ENCODE assay signal across 8 cellular contexts in the genomic region with DNA sequence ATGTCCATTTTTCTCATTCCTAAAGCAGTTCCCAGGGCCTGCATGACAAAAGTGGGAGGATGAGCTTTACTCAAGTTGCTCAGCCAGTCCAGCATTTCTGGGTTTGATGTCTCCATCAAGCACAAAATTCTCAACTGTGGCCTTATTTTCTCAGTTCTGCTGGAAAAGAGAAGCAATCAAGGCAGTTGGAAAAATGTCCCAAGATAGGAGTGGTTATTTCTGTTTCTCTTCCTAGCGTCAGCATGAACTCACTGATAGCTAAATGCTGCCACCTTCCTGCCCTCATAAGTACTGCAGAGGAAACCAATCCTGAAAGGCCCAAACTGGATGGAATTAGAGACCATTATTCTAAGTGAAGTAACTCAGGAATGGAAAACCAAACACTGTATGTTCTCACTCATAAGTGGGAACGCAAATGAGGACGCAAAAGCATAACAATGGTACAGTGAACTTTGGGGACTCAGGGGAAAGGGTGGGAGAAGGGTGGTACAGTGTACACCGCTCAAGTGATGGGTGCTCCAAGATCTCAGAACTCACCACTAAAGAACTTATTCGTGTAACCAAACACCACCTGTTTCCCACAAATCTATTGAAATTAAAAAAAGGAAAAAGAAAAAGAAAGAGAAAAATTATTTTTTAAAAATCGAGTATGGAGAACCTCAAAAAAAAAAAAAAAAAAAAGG. TPM values are rescaled to one million over a fixed set of nuclear protein-coding genes. Genes with fewer than 3 reads are reported as not detected.
DNase-seq lines count a peak whose midpoint lies in the region; ATAC-seq lines count a peak whose summit lies in the region.

No MANE protein-coding gene starts in this region.

- H3K9me3 Mint-ChIP-seq in central memory CD8-positive, alpha-beta T cell: no peaks in the 10 kb centered on the region

- H3K27me3 Mint-ChIP-seq in central memory CD8-positive, alpha-beta T cell: no peaks in the 10 kb centered on the region

- H3K4me1 Mint-ChIP-seq in central memory CD8-positive, alpha-beta T cell: peaks cover 6% of the 10 kb centered on the region

- intact Hi-C loops in left colon (cut with DNase I, micrococcal nuclease): loop anchor here in 1 of 2 donors (5.0 kb wide), 1 partner anchor 288 kb away; no protein-coding TSS in a partner anchor

- H3K36me3 Mint-ChIP-seq in central memory CD8-positive, alpha-beta T cell (ENCODE audit: insufficient read depth): no peaks in the 10 kb centered on the region

- peak; percentile 59 for DNase-seq in AG20443 (ENCODE audit: low spot score)
- DNase-seq in NCI-H2196 (lab: John Stamatoyannopoulos, UW; ENCODE audit: unreplicated experiment): peak; percentile 21
- peak; percentile 57 for DNase-seq in activated CD4-positive, CD25-positive, alpha-beta regulatory T cell treated with anti-CD3 and anti-CD28 coated beads, Interleukin-2, amount 50 U/mL, for 72 hours
- peak; percentile 29 for DNase-seq in central memory CD8-positive, alpha-beta T cell (ENCODE audit: low spot score in 2 of 2)
- DNase-seq in left colon: peak; percentile 54 to 74
- peak; percentile 41 to 51 for DNase-seq in stimulated activated CD4-positive, alpha-beta T cell treated with anti-CD3 and anti-CD28 coated beads, Interleukin-4, amount 100 ng/mL, for 4 hours

- H3K27ac Mint-ChIP-seq in central memory CD8-positive, alpha-beta T cell (ENCODE audit: low read depth): no peak overlapping the region

- ATAC-seq in GM21526 (IDR thresholded peaks at IDR 0.05; ENCODE audit: low FRiP score, unreplicated experiment): peak; percentile 32
- ATAC-seq in central memory CD8-positive, alpha-beta T cell (replicated peaks; ENCODE audit: extremely low read depth, poor library complexity, severe bottlenecking): peak; percentile 38
- ATAC-seq in left colon: peak; percentile 60
- ATAC-seq in GM19455 (IDR thresholded peaks at IDR 0.05; ENCODE audit: unreplicated experiment): no peak

- no peak overlapping the region for H3K4me3 Mint-ChIP-seq in central memory CD8-positive, alpha-beta T cell

RNA-seq across cellular contexts. Expression of gene ADH7, which starts 29.6 kb away (rescaled TPM):
- total RNA-seq in left colon: not detected

RNA-seq across cellular contexts. Expression of gene ADH1C, which starts 53.0 kb away (rescaled TPM):
- total RNA-seq in left colon: 100 to 1,000 TPM; 259 to 373 TPM
